In the genomic region with DNA sequence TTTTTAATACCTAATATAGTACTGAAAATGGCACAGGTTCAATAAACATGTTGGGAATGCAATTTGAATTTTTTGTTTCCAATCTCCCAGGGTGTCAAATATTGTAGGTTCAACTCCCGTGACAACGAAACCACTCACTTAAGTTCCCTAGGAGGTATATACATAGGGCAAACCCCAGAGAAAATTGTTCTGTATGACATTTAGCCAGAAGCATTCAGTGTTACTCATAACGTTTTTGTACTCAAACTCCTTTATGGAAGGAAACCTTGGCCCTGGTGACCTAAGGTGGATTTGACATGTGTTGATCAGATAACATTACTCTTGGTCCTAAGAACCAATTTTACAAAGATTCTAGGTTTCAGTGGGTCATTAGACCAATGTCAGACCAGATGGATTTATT, we compare ENCODE assay signal across 23 cellular contexts.
"Had no signal": no experiment of that assay in that cellular context is flagged by ENCODE, and none has a peak within 500 bp of the region (broad histone marks: within the 10 kb centered on the region; RNA-seq: fewer than 3 reads in every experiment).

No MANE protein-coding gene starts in this region.

- ATAC-seq: Panc1, PC-3 had no signal

- H3K4me3 ChIP-seq: MG63, SJSA1, SK-N-MC had no signal

- H3K27ac ChIP-seq: SJSA1, SK-N-MC had no signal

- H3K9me3 ChIP-seq: SJSA1 had no signal

- H3K27me3 ChIP-seq: MG63, SJSA1 had no signal

- DNase-seq: Karpas-422, KG1, NCI-H1092, NCI-H1105 treated with DMSO at 0.1 percent for 48 hours, NCI-H1417 treated with DMSO at 0.1 percent for 48 hours, NCI-H146, NCI-H1694 treated with DMSO at 0.1 percent for 48 hours, NCI-H1930, NCI-H2081, NCI-H2107, NCI-H2227 treated with DMSO at 0.1 percent for 48 hours, NCI-H446, NCI-H510A, NCI-H524 treated with DMSO at 0.1 percent for 48 hours, NCI-H69, NCI-H774, PC-3, Right ventricle myocardium superior, SIG-M5 had no signal
